2 cellular contexts compared by ENCODE assay signal in the genomic region with DNA sequence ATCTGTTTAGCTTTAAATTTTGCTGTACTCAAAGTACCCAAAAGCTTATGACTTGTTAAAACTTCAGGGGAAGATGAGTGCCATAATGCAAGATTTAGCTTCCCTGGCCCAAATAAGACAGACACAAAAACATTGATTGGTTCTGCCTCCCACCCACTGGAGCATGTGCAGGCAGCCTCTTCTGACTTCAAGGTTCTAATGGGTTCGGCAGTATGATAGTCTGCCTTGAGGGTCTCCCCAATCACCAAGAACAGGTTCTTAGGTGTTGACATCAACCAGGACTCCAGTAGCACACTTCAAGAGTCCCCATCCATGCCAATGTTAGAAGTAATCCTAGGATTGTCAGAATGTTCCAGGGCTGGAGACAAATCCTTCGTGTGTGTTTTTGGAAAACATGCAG.
TF ChIP-seq lines count a peak whose summit lies in the region.

No MANE protein-coding gene starts in this region.

TF ChIP-seq in GM23338, 12 proteins besides CTCF, POLR2A, EP300 and RAD21:
- TF ChIP-seq EZH2phosphoT487 (IDR thresholded peaks at IDR 0.05; ENCODE audit: unreplicated experiment) (no peak), STAT1 (IDR thresholded peaks at IDR 0.05; ENCODE audit: unreplicated experiment) (no peak), JUNB (IDR thresholded peaks at IDR 0.05; ENCODE audit: unreplicated experiment) (no peak), POLR2AphosphoS5 (IDR thresholded peaks at IDR 0.05; ENCODE audit: low read depth) (peak; percentile 39; the same call in 1 of the 2 replicates)
TF ChIP-seq in GM23338: peak in this region for 1.

TF ChIP-seq in GM12878, 131 proteins besides CTCF, POLR2A, EP300 and RAD21:
- TF ChIP-seq SRF (IDR thresholded peaks at IDR 0.05; ENCODE audit: low read depth in 2 of 2, low read length in 2 of 2) (no peak), POLR2AphosphoS5 (IDR thresholded peaks at IDR 0.05; ENCODE audit: low read length) (peak; percentile 92)
